In the genomic region with DNA sequence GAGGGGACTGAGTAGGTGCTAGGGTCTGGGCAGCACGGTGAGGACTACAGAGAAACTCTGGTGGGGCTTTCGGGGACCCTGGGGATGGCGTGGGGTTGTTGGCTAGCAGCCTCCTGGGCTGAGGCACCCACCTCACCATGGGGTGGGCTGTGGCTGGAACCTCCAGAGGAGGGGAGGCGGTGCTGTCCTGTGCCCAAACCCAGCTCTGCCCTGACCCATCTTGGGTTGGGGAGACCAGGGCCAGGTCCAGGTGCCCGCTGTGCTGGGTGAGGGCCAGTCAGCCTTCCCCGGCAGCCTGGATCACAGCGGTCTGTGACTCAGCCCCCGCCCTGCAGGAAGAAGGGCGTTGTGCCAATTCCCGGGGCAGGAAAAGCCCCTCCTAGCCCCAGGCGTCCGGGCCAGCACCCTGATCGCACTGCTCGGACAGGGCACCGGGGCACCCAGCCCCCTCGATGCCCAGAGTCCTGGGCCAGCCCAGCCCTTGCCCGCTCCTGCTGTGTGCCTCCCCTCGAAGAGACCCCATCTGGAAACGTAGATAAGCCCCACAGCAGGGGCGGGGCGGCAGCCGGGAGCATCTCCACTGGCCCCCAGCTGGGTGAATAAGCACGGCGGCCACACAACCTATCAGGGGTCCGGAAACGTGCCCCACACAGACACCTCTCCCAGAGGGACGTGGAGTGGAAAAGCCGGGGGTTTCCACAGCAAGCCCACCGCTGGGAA, we compare ENCODE assay signal across 1 cellular context.
TF ChIP-seq lines count a peak whose summit lies in the region.

No MANE protein-coding gene starts in this region.

TF ChIP-seq in WTC11, 78 proteins besides CTCF, POLR2A, EP300 and RAD21 (continued from another document):
- TF ChIP-seq, protein P1, sequence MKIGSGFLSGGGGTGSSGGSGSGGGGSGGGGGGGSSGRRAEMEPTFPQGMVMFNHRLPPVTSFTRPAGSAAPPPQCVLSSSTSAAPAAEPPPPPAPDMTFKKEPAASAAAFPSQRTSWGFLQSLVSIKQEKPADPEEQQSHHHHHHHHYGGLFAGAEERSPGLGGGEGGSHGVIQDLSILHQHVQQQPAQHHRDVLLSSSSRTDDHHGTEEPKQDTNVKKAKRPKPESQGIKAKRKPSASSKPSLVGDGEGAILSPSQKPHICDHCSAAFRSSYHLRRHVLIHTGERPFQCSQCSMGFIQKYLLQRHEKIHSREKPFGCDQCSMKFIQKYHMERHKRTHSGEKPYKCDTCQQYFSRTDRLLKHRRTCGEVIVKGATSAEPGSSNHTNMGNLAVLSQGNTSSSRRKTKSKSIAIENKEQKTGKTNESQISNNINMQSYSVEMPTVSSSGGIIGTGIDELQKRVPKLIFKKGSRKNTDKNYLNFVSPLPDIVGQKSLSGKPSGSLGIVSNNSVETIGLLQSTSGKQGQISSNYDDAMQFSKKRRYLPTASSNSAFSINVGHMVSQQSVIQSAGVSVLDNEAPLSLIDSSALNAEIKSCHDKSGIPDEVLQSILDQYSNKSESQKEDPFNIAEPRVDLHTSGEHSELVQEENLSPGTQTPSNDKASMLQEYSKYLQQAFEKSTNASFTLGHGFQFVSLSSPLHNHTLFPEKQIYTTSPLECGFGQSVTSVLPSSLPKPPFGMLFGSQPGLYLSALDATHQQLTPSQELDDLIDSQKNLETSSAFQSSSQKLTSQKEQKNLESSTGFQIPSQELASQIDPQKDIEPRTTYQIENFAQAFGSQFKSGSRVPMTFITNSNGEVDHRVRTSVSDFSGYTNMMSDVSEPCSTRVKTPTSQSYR (CRISPR knock-in tag; IDR thresholded peaks at IDR 0.05) = no peak
- TF ChIP-seq MYBL2 (CRISPR knock-in tag; IDR thresholded peaks at IDR 0.05) = no peak
TF ChIP-seq in WTC11: peak in this region for 0.
